10 cellular contexts compared by ENCODE assay signal in the genomic region with DNA sequence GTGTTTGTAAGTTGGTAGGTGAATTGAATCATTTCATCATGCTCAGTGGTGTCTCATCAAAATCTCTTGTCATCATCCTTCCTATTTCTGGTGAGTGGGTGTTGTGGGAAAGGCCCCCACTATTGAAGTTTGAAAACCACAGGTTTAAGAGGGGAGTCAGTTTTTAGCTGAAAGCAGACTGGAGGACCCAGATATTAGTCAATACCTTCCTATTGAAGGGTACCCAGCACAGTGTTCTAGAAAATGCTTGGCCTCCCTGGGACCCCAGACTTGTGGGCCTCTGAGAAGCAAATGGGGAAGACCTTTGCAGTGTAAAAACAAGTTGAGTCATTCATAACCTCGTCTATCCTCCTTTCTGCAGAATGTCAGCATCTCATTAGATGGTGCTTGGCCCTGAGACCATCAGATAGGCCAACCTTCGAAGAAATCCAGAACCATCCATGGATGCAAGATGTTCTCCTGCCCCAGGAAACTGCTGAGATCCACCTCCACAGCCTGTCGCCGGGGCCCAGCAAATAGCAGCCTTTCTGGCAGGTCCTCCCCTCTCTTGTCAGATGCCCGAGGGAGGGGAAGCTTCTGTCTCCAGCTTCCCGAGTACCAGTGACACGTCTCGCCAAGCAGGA. TPM values are rescaled to one million over a fixed set of nuclear protein-coding genes. Genes with fewer than 3 reads are reported as not detected.
DNase-seq lines count a peak whose midpoint lies in the region; ATAC-seq, FAIRE-seq and TF ChIP-seq lines count a peak whose summit lies in the region.
"Had no signal": no experiment of that assay in that cellular context is flagged by ENCODE, and none has a peak within 500 bp of the region (broad histone marks: within the 10 kb centered on the region; RNA-seq: fewer than 3 reads in every experiment).

No MANE protein-coding gene starts in this region.

- POLR2A ChIA-PET in HEK293T (lab: Yijun Ruan, JAX), result interaction anchor here (1.3 kb wide), 2 partner anchors 45 to 120 kb away, joined by 3 to 4 read pairs; no protein-coding TSS in a partner anchor

- peaks cover 75% of the 10 kb centered on the region for H3K36me3 Mint-ChIP-seq in activated naive CD4-positive, alpha-beta T cell treated with anti-CD3 and anti-CD28 coated beads, Interleukin-2, amount 10 ng/mL, durations not matched to agents 7 days and 5 days
- peaks cover 55% of the 10 kb centered on the region for H3K36me3 Mint-ChIP-seq in natural killer cell treated with Interleukin-12 subunit alpha and Interleukin-12 subunit beta and Interleukin-15 and Interleukin-18, amount 100 ng/mL, for 72 hours

- H3K9me3 Mint-ChIP-seq in activated naive CD4-positive, alpha-beta T cell treated with anti-CD3 and anti-CD28 coated beads, Interleukin-2, amount 10 ng/mL, durations not matched to agents 7 days and 5 days, result no peaks in the 10 kb centered on the region
- no peaks in the 10 kb centered on the region for H3K9me3 Mint-ChIP-seq in natural killer cell treated with Interleukin-12 subunit alpha and Interleukin-12 subunit beta and Interleukin-15 and Interleukin-18, amount 100 ng/mL, for 72 hours

- H3K4me3 ChIP-seq in left ventricle myocardium inferior (peak overlapping the region; percentile 98), kidney (ENCODE audit: low read length in 2 of 2) (no peak overlapping the region)

- TF ChIP-seq CTCF in left ventricle myocardium inferior (IDR thresholded peaks at IDR 0.05; ENCODE audit: borderline replicate concordance) (no peak), kidney (IDR thresholded peaks at IDR 0.05; ENCODE audit: borderline replicate concordance, extremely low read depth, insufficient read depth) (no peak)

- peak overlapping the region; percentile 98 for H3K27ac Mint-ChIP-seq in activated naive CD4-positive, alpha-beta T cell treated with anti-CD3 and anti-CD28 coated beads, Interleukin-2, amount 10 ng/mL, durations not matched to agents 7 days and 5 days
- peak overlapping the region; percentile 99 for H3K27ac Mint-ChIP-seq in natural killer cell treated with Interleukin-12 subunit alpha and Interleukin-12 subunit beta and Interleukin-15 and Interleukin-18, amount 100 ng/mL, for 72 hours

- H3K27ac ChIP-seq in left ventricle myocardium inferior (replicated peaks), result peak overlapping the region; percentile 96
- H3K27ac ChIP-seq in kidney (ENCODE audit: low read depth in 2 of 2, low read length in 2 of 2), result no peak overlapping the region
- H3K27ac ChIP-seq: suprapubic skin had no signal

- H3K36me3 ChIP-seq in left ventricle myocardium inferior, result peaks cover 36% of the 10 kb centered on the region
- peaks cover 14 to 22% of the 10 kb centered on the region in 2 donors for H3K36me3 ChIP-seq in kidney (ENCODE audit: control insufficient read depth in 1 of 2, insufficient read depth in 2 of 2, low read length in 2 of 2)

- H3K9ac ChIP-seq in kidney (ENCODE audit: low read length in 2 of 2), result no peak overlapping the region

- FAIRE-seq in kidney (lab: Jason Lieb, UNC), result no peak

- DNase-seq in left ventricle myocardium inferior (no peak), Right ventricle myocardium superior (no peak), HEK293T (ENCODE audit: extremely low spot score) (no peak), DMS 273 (lab: John Stamatoyannopoulos, UW; ENCODE audit: unreplicated experiment) (no peak), kidney (no peak)
- DNase-seq in activated naive CD4-positive, alpha-beta T cell treated with anti-CD3 and anti-CD28 coated beads, Interleukin-2, amount 10 ng/mL, durations not matched to agents 7 days and 5 days, result peak; percentile 60
- DNase-seq in natural killer cell treated with Interleukin-12 subunit alpha and Interleukin-12 subunit beta and Interleukin-15 and Interleukin-18, amount 100 ng/mL, for 72 hours (ENCODE audit: low spot score), result peak; percentile 76

- peak overlapping the region; percentile 94 for H3K4me3 Mint-ChIP-seq in activated naive CD4-positive, alpha-beta T cell treated with anti-CD3 and anti-CD28 coated beads, Interleukin-2, amount 10 ng/mL, durations not matched to agents 7 days and 5 days
- H3K4me3 Mint-ChIP-seq in natural killer cell treated with Interleukin-12 subunit alpha and Interleukin-12 subunit beta and Interleukin-15 and Interleukin-18, amount 100 ng/mL, for 72 hours, result peak overlapping the region; percentile 98

- no peak for ATAC-seq in Right ventricle myocardium superior (ENCODE audit: poor library complexity)
- peak in 1 of 2 donors; percentile 1 for ATAC-seq in natural killer cell treated with Interleukin-12 subunit alpha and Interleukin-12 subunit beta and Interleukin-15 and Interleukin-18, amount 100 ng/mL, for 72 hours
- ATAC-seq in GM21723 (IDR thresholded peaks at IDR 0.05; ENCODE audit: unreplicated experiment), result no peak
- ATAC-seq: Right ventricle myocardium inferior had no signal

- CTCF ChIA-PET in activated naive CD4-positive, alpha-beta T cell treated with anti-CD3 and anti-CD28 coated beads, Interleukin-2, amount 10 ng/mL, durations not matched to agents 7 days and 5 days (lab: Charles Lee), result interaction anchor here (0.9 to 17.1 kb wide), 9 partner anchors 8 to 149 kb away, joined by 4 to 293 read pairs (median 22); no protein-coding TSS in a partner anchor
- CTCF ChIA-PET in HEK293T (lab: Yijun Ruan, JAX), result interaction anchor here (1.0 to 2.9 kb wide), 3 partner anchors 120 to 156 kb away, joined by 3 to 25 read pairs (median 3); no protein-coding TSS in a partner anchor

- H3K9me3 ChIP-seq in left ventricle myocardium inferior (replicated peaks), result no peaks in the 10 kb centered on the region
- no peaks in the 10 kb centered on the region for H3K9me3 ChIP-seq in kidney (ENCODE audit: control insufficient read depth in 1 of 2, low read length in 2 of 2)
- H3K9me3 ChIP-seq: suprapubic skin had no signal

- H3K4me1 ChIP-seq in left ventricle myocardium inferior (peaks cover 51% of the 10 kb centered on the region), kidney (ENCODE audit: control insufficient read depth in 1 of 2, insufficient read depth in 1 of 2, low read depth in 1 of 2, low read length in 2 of 2) (peaks cover 5 to 10% of the 10 kb centered on the region in 2 donors)

- H3K27me3 Mint-ChIP-seq in activated naive CD4-positive, alpha-beta T cell treated with anti-CD3 and anti-CD28 coated beads, Interleukin-2, amount 10 ng/mL, durations not matched to agents 7 days and 5 days, result peaks cover 10% of the 10 kb centered on the region
- no peaks in the 10 kb centered on the region for H3K27me3 Mint-ChIP-seq in natural killer cell treated with Interleukin-12 subunit alpha and Interleukin-12 subunit beta and Interleukin-15 and Interleukin-18, amount 100 ng/mL, for 72 hours

- intact Hi-C loops in left ventricle myocardium inferior (cut with micrococcal nuclease) (loop anchor here (2.0 kb wide), 1 partner anchor 123 kb away; no protein-coding TSS in a partner anchor), Right ventricle myocardium superior (cut with DNase I) (loop anchor here (1.0 kb wide), 1 partner anchor 122 kb away; no protein-coding TSS in a partner anchor), kidney (cut with DNase I) (loop anchor here (10.0 kb wide), 1 partner anchor 119 kb away; no protein-coding TSS in a partner anchor)

- H3K4me1 Mint-ChIP-seq in activated naive CD4-positive, alpha-beta T cell treated with anti-CD3 and anti-CD28 coated beads, Interleukin-2, amount 10 ng/mL, durations not matched to agents 7 days and 5 days, result peaks cover 49% of the 10 kb centered on the region
- H3K4me1 Mint-ChIP-seq in natural killer cell treated with Interleukin-12 subunit alpha and Interleukin-12 subunit beta and Interleukin-15 and Interleukin-18, amount 100 ng/mL, for 72 hours (ENCODE audit: low read depth in 2 of 2), result peaks cover 61 to 64% of the 10 kb centered on the region in 2 donors

- no peaks in the 10 kb centered on the region for H3K27me3 ChIP-seq in left ventricle myocardium inferior (ENCODE audit: low read depth)
- H3K27me3 ChIP-seq: suprapubic skin had no signal

TF ChIP-seq in HEK293T, 16 proteins besides CTCF, POLR2A, EP300 and RAD21:
- TF ChIP-seq ELF4 (IDR thresholded peaks at IDR 0.05) (no peak), LEF1 (IDR thresholded peaks at IDR 0.05; ENCODE audit: borderline replicate concordance) (no peak), SUZ12 (IDR thresholded peaks at IDR 0.05) (no peak), ZNF384 (IDR thresholded peaks at IDR 0.05) (no peak), ARNT (IDR thresholded peaks at IDR 0.05) (no peak), FOXM1 (IDR thresholded peaks at IDR 0.05; ENCODE audit: borderline replicate concordance) (no peak), SP1 (IDR thresholded peaks at IDR 0.05) (no peak), FOXA1 (IDR thresholded peaks at IDR 0.05) (no peak), NFRKB (IDR thresholded peaks at IDR 0.05) (no peak), L3MBTL2 (conservative IDR thresholded peaks at IDR 0.05) (no peak), BHLHE40 (IDR thresholded peaks at IDR 0.05; ENCODE audit: borderline replicate concordance) (no peak)
- TF ChIP-seq, protein P1, sequence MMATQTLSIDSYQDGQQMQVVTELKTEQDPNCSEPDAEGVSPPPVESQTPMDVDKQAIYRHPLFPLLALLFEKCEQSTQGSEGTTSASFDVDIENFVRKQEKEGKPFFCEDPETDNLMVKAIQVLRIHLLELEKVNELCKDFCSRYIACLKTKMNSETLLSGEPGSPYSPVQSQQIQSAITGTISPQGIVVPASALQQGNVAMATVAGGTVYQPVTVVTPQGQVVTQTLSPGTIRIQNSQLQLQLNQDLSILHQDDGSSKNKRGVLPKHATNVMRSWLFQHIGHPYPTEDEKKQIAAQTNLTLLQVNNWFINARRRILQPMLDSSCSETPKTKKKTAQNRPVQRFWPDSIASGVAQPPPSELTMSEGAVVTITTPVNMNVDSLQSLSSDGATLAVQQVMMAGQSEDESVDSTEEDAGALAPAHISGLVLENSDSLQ (IDR thresholded peaks at IDR 0.05), result no peak
TF ChIP-seq in HEK293T: peak in this region for 0.

RNA-seq across cellular contexts. Expression of gene PIM1, which starts 3.7 kb away (rescaled TPM):
- total RNA-seq in left ventricle myocardium inferior (28.9 TPM), Right ventricle myocardium superior (28.3 TPM), kidney (30.4 TPM)
- total RNA-seq in natural killer cell treated with Interleukin-12 subunit alpha and Interleukin-12 subunit beta and Interleukin-15 and Interleukin-18, amount 100 ng/mL, for 72 hours, result 100 to 1,000 TPM; 511 to 723 TPM
- polyA plus RNA-seq in kidney (ENCODE audit: insufficient read depth, low read depth, low replicate concordance), result 19.1 TPM

Comparison
In these comparisons a context has a peak if more than half of its experiments do, and no peak if none do; other contexts are left out.
1. DNase-seq: peak in activated naive CD4-positive, alpha-beta T cell treated with anti-CD3 and anti-CD28 coated beads, Interleukin-2, amount 10 ng/mL, durations not matched to agents 7 days and 5 days (single experiment) and natural killer cell treated with Interleukin-12 subunit alpha and Interleukin-12 subunit beta and Interleukin-15 and Interleukin-18, amount 100 ng/mL, for 72 hours (single experiment); none in left ventricle myocardium inferior (single experiment), Right ventricle myocardium superior (single experiment), HEK293T (single experiment), DMS 273 (single experiment) and kidney (single experiment).
2. RNA of gene PIM1, which starts 3.7 kb away (total RNA-seq): 511 to 723 TPM in natural killer cell treated with Interleukin-12 subunit alpha and Interleukin-12 subunit beta and Interleukin-15 and Interleukin-18, amount 100 ng/mL, for 72 hours; 30.4 TPM in kidney (single experiment), 28.9 TPM in left ventricle myocardium inferior (single experiment) and 28.3 TPM in Right ventricle myocardium superior (single experiment); every median in the first group is over 10 times any median in the second.